In the genomic region with DNA sequence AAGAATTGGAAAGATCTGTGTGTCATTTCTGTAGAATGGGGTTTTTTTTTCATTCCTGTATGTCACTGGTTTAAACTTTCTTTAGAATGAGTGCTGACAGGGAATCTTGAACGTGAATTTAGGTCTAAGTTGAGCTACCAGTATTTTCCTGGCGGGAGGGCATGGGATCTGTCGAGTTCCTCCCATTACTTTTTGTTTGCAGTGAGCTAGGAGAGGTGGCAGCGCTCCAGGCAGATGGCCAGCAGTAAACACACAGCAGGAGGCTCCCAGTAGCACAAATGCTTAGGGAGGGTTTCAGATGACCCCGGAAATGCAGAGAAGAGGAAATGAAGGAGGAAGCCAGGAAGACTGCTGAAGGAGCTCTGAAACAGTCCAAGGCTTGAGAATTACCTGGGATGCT, we compare ENCODE assay signal across 9 cellular contexts.
A peak's percentile ranks its signal among the peaks of the same experiment; 100 is the strongest.
DNase-seq lines count a peak whose midpoint lies in the region; ATAC-seq and TF ChIP-seq lines count a peak whose summit lies in the region.
"Had no signal": no experiment of that assay in that cellular context is flagged by ENCODE, and none has a peak within 500 bp of the region (broad histone marks: within the 10 kb centered on the region; RNA-seq: fewer than 3 reads in every experiment).

No MANE protein-coding gene starts in this region.

- peak overlapping the region; percentile 28 for H3K4me2 ChIP-seq in skeletal muscle satellite cell (ENCODE audit: low read length)
- H3K4me2 ChIP-seq: PC-9 had no signal

- H3K4me3 ChIP-seq in HUES64 (ENCODE audit: low read length) (no peak overlapping the region), fibroblast of pulmonary artery (replicated peaks; ENCODE audit: low read depth, low read length) (no peak overlapping the region), skeletal muscle satellite cell (ENCODE audit: low read length) (no peak overlapping the region)
- H3K4me3 ChIP-seq: PC-9 had no signal

- H3K9me3 ChIP-seq in HUES64 (ENCODE audit: insufficient read depth, low read depth, low read length) (no peaks in the 10 kb centered on the region), skeletal muscle satellite cell (replicated peaks; ENCODE audit: low read length) (no peaks in the 10 kb centered on the region)

- no peaks in the 10 kb centered on the region for H3K27me3 ChIP-seq in HUES64 (ENCODE audit: insufficient read depth, low read length)
- H3K27me3 ChIP-seq in skeletal muscle satellite cell (ENCODE audit: control insufficient read depth, insufficient read depth, low read length), result no peaks in the 10 kb centered on the region

- TF ChIP-seq CTCF in fibroblast of pulmonary artery (IDR thresholded peaks at IDR 0.05; ENCODE audit: low read length, missing control alignments), result no peak
- TF ChIP-seq CTCF in RWPE1 (conservative IDR thresholded peaks at IDR 0.05; ENCODE audit: low read depth), result no peak

- no peak for ATAC-seq in HG03280 (IDR thresholded peaks at IDR 0.05; ENCODE audit: unreplicated experiment)

- DNase-seq in NCI-H69 (lab: John Stamatoyannopoulos, UW), result peak; percentile 93
- DNase-seq in fibroblast of pulmonary artery (ENCODE audit: low read depth), result peak; percentile 44
- DNase-seq in islet precursor cell, result no peak
- no peak for DNase-seq in RWPE1 (ENCODE audit: low spot score)
- DNase-seq: activated T-cell treated with anti-CD3 and anti-CD28 coated beads, Interleukin-2, amount 50 U/mL, for 48 hours had no signal

- no peaks in the 10 kb centered on the region for H3K36me3 ChIP-seq in HUES64 (ENCODE audit: insufficient read depth, low read length)
- H3K36me3 ChIP-seq in skeletal muscle satellite cell (ENCODE audit: insufficient read depth, low read length), result no peaks in the 10 kb centered on the region

- H3K27ac ChIP-seq in HUES64 (ENCODE audit: low read depth, low read length), result 0 out of 2 replicates have a peak overlapping the region, but pooled peaks have one; percentile 0
- no peak overlapping the region for H3K27ac ChIP-seq in RWPE1
- H3K27ac ChIP-seq: PC-9 had no signal

- WGBS in HUES64, result 16% methylated on average over 5 of the region's 5 CpGs

- H3K9ac ChIP-seq in HUES64 (ENCODE audit: low read depth, low read length), result no peak overlapping the region
- H3K9ac ChIP-seq in skeletal muscle satellite cell (ENCODE audit: low read depth, low read length), result no peak overlapping the region

- CTCF ChIA-PET in RWPE1 (lab: Yijun Ruan, JAX), result no interaction called here

- POLR2A ChIA-PET in RWPE1 (lab: Yijun Ruan, JAX; ENCODE audit: low non-redundant PET), result no interaction called here

- H3K4me1 ChIP-seq in HUES64 (ENCODE audit: insufficient read depth, low read length), result peaks cover 22% of the 10 kb centered on the region
- peaks cover 8% of the 10 kb centered on the region for H3K4me1 ChIP-seq in skeletal muscle satellite cell (ENCODE audit: control insufficient read depth, insufficient read depth, low read length)

Comparison
In these comparisons a context has a peak if more than half of its experiments do, and no peak if none do; other contexts are left out.
1. DNase-seq: peak in NCI-H69 (single experiment) and fibroblast of pulmonary artery (single experiment); none in islet precursor cell (single experiment) and RWPE1 (single experiment).